ENCODE assay signal across 19 cellular contexts in genomic region chr12:12353807-12354206, GRCh38.
"Had no signal": no experiment of that assay in that cellular context is flagged by ENCODE, and none has a peak within 500 bp of the region (broad histone marks: within the 10 kb centered on the region; RNA-seq: fewer than 3 reads in every experiment).

No MANE protein-coding gene starts in this region.

- DNase-seq: activated CD4-positive, alpha-beta T cell treated with anti-CD3 and anti-CD28 coated beads, Interleukin-2, amount 50 U/mL, for 48 hours; activated gamma-delta T cell; activated naive CD8-positive, alpha-beta T cell treated with anti-CD3 and anti-CD28 coated beads, Interleukin-2, amount 10 ng/mL, durations not matched to agents 7 days and 5 days; activated T-cell treated with anti-CD3 and anti-CD28 coated beads, Interleukin-2, amount 50 U/mL, for 4 hours; anterior cingulate cortex; brain microvascular endothelial cell; cortex of kidney; effector CD8-positive, alpha-beta T cell; foreskin melanocyte; immature natural killer cell; nephron progenitor cell; ovary; sigmoid colon; spleen; stimulated activated naive CD8-positive, alpha-beta T cell treated with anti-CD3 and anti-CD28 coated beads, Interleukin-15, amount 100 ng/mL, for 72 hours; SW 1271; upper lobe of left lung had no signal

- H3K27ac Mint-ChIP-seq: activated naive CD8-positive, alpha-beta T cell treated with anti-CD3 and anti-CD28 coated beads, Interleukin-2, amount 10 ng/mL, durations not matched to agents 7 days and 5 days; nephron progenitor cell; T-helper 2 cell treated with Interferon-gamma antibody and Interleukin-4, amounts not matched to agents 5 μg/mL and 100 μg/mL, for 36 hours had no signal

- H3K4me3 Mint-ChIP-seq: activated naive CD8-positive, alpha-beta T cell treated with anti-CD3 and anti-CD28 coated beads, Interleukin-2, amount 10 ng/mL, durations not matched to agents 7 days and 5 days; activated T-cell treated with anti-CD3 and anti-CD28 coated beads, Interleukin-2, amount 50 U/mL, for 4 hours; central memory CD8-positive, alpha-beta T cell; immature natural killer cell; nephron progenitor cell; stimulated activated naive CD8-positive, alpha-beta T cell treated with anti-CD3 and anti-CD28 coated beads, Interleukin-15, amount 100 ng/mL, for 72 hours; T-helper 2 cell treated with Interferon-gamma antibody and Interleukin-4, amounts not matched to agents 5 μg/mL and 100 μg/mL, for 36 hours had no signal

- H3K9me3 Mint-ChIP-seq: activated naive CD8-positive, alpha-beta T cell treated with anti-CD3 and anti-CD28 coated beads, Interleukin-2, amount 10 ng/mL, durations not matched to agents 7 days and 5 days; activated T-cell treated with anti-CD3 and anti-CD28 coated beads, Interleukin-2, amount 50 U/mL, for 4 hours; central memory CD8-positive, alpha-beta T cell; immature natural killer cell; nephron progenitor cell; stimulated activated naive CD8-positive, alpha-beta T cell treated with anti-CD3 and anti-CD28 coated beads, Interleukin-15, amount 100 ng/mL, for 72 hours; T-helper 2 cell treated with Interferon-gamma antibody and Interleukin-4, amounts not matched to agents 5 μg/mL and 100 μg/mL, for 36 hours had no signal

- H3K27ac ChIP-seq: brain microvascular endothelial cell, ovary, sigmoid colon, upper lobe of left lung had no signal

- ATAC-seq: activated T-cell treated with anti-CD3 and anti-CD28 coated beads, Interleukin-2, amount 50 U/mL, for 4 hours; stimulated activated naive CD8-positive, alpha-beta T cell treated with anti-CD3 and anti-CD28 coated beads, Interleukin-15, amount 100 ng/mL, for 72 hours had no signal

- H3K27me3 ChIP-seq: brain microvascular endothelial cell, ovary, sigmoid colon, spleen, upper lobe of left lung had no signal

- H3K27me3 Mint-ChIP-seq: activated naive CD8-positive, alpha-beta T cell treated with anti-CD3 and anti-CD28 coated beads, Interleukin-2, amount 10 ng/mL, durations not matched to agents 7 days and 5 days; central memory CD8-positive, alpha-beta T cell; stimulated activated naive CD8-positive, alpha-beta T cell treated with anti-CD3 and anti-CD28 coated beads, Interleukin-15, amount 100 ng/mL, for 72 hours had no signal

- H3K36me3 Mint-ChIP-seq: activated naive CD8-positive, alpha-beta T cell treated with anti-CD3 and anti-CD28 coated beads, Interleukin-2, amount 10 ng/mL, durations not matched to agents 7 days and 5 days; immature natural killer cell had no signal
